In genomic region chr17:42554250-42555121, GRCh38 we compare ENCODE assay signal across 8 cellular contexts. TPM values are rescaled to one million over a fixed set of nuclear protein-coding genes. Genes with fewer than 3 reads are reported as not detected.
DNase-seq lines count a peak whose midpoint lies in the region; ATAC-seq and TF ChIP-seq lines count a peak whose summit lies in the region.

No MANE protein-coding gene starts in this region.

- H3K4me1 ChIP-seq in A673 (ENCODE audit: insufficient read depth, low read length, poor library complexity, severe bottlenecking), result no peaks in the 10 kb centered on the region
- H3K4me1 ChIP-seq in colonic mucosa, result peaks cover 4% of the 10 kb centered on the region

- CTCF ChIA-PET in A673 (lab: Charles Lee), result no interaction called here

- H3K27me3 ChIP-seq in A673 (replicated peaks; ENCODE audit: insufficient read depth, low read depth, low read length, poor library complexity) (no peaks in the 10 kb centered on the region), colonic mucosa (no peaks in the 10 kb centered on the region)

- H3K36me3 ChIP-seq in A673 (ENCODE audit: insufficient read depth, low read length, poor library complexity, severe bottlenecking) (no peaks in the 10 kb centered on the region), colonic mucosa (no peaks in the 10 kb centered on the region)

- H3K27ac ChIP-seq in A673 (ENCODE audit: low read depth, low read length, poor library complexity, severe bottlenecking) (peak overlapping the region; percentile 82), colonic mucosa (peak overlapping the region; percentile 75)

- TF ChIP-seq CTCF in A673 (conservative IDR thresholded peaks at IDR 0.05; ENCODE audit: low read depth, low read length), result no peak
- TF ChIP-seq CTCF in colonic mucosa (IDR thresholded peaks at IDR 0.05), result no peak

- H3K4me3 ChIP-seq in A673 (ENCODE audit: low read depth, low read length, poor library complexity, severe bottlenecking), result peak overlapping the region; percentile 64
- H3K4me3 ChIP-seq in colonic mucosa, result peak overlapping the region; percentile 73

- intact Hi-C loops in A673 (cut with micrococcal nuclease; ENCODE audit: unreplicated experiment), result no loop called here
- intact Hi-C loops in colonic mucosa (cut with DNase I), result no loop called here
- intact Hi-C loops in left colon (cut with DNase I, micrococcal nuclease), result no loop called here

- DNase-seq in A673 (ENCODE audit: low spot score) (peak; percentile 71), NCI-H446 treated with DMSO at 0.1 percent for 48 hours (lab: John Stamatoyannopoulos, UW) (peak; percentile 32), colonic mucosa (peak; percentile 89), left colon (peak; percentile 88 to 92)
- peak; percentile 56 to 61 for DNase-seq in activated CD4-positive, alpha-beta T cell treated with anti-CD3 and anti-CD28 coated beads for 4 hours
- peak; percentile 73 to 86 for DNase-seq in stimulated activated CD4-positive, alpha-beta T cell treated with anti-CD3 and anti-CD28 coated beads, Interleukin-2, amount 100 ng/mL, for 24 hours

- H3K9me3 ChIP-seq in A673 (ENCODE audit: low read depth, low read length, poor library complexity, severe bottlenecking) (no peaks in the 10 kb centered on the region), colonic mucosa (no peaks in the 10 kb centered on the region)

- POLR2A ChIA-PET in A673 (lab: Charles Lee; ENCODE audit: low non-redundant PET), result no interaction called here

- peak overlapping the region; percentile 91 to 94 for H3K9ac ChIP-seq in colonic mucosa (ENCODE audit: low read depth in 2 of 2, low read length in 2 of 2)

- ATAC-seq in GM18858 (IDR thresholded peaks at IDR 0.05; ENCODE audit: unreplicated experiment) (peak; percentile 63), HG03097 (IDR thresholded peaks at IDR 0.05; ENCODE audit: low FRiP score, unreplicated experiment) (peak; percentile 74), left colon (peak; percentile 89)

- TSS peak; percentile 66 for BruUV-seq in A673 (replicated peaks; lab: Mats Ljungman, UMichigan)

RNA-seq across cellular contexts. Expression of gene HSD17B1, which starts 1.8 kb away (rescaled TPM):
- total RNA-seq in A673 (2021) (0.59 and 0.60 TPM in 2 replicates), colonic mucosa (1 to 10 TPM in 1 of 2 donors, under 1 TPM in 1; 0.88 to 1.7 TPM), left colon (under 1 TPM; 0.85 to 0.98 TPM)

RNA-seq across cellular contexts. Expression of gene COASY, which starts 7.5 kb away (rescaled TPM):
- total RNA-seq in A673 (2021) (71.5 and 78.2 TPM in 2 replicates), colonic mucosa (100 to 1,000 TPM in 1 of 2 donors, 10 to 100 TPM in 1; 94.2 to 176 TPM), left colon (100 to 1,000 TPM in 1 of 2 donors, 10 to 100 TPM in 1; 92.6 to 122 TPM)

RNA-seq across cellular contexts. Expression of gene MLX, which starts 12.4 kb away (rescaled TPM):
- 32.8 and 33.7 TPM in 2 replicates for total RNA-seq in A673 (2021)
- total RNA-seq in colonic mucosa, result 10 to 100 TPM; 79.6 to 83.0 TPM
- total RNA-seq in left colon, result 10 to 100 TPM; 95.1 to 98.8 TPM

RNA-seq across cellular contexts. Expression of gene NAGLU, which starts 18.4 kb away (rescaled TPM):
- total RNA-seq in A673 (2021) (9.6 and 12.7 TPM in 2 replicates), colonic mucosa (10 to 100 TPM; 27.8 to 38.6 TPM), left colon (10 to 100 TPM; 36.5 to 45.9 TPM)

RNA-seq across cellular contexts. Expression of gene PSMC3IP, which starts 23.0 kb away (rescaled TPM):
- 30.9 and 31.9 TPM in 2 replicates for total RNA-seq in A673 (2021)
- total RNA-seq in colonic mucosa, result 10 to 100 TPM in 1 of 2 donors, 1 to 10 TPM in 1; 2.2 to 11.6 TPM
- 1 to 10 TPM; 1.6 to 2.2 TPM for total RNA-seq in left colon

Comparison
In these comparisons a context has a peak if more than half of its experiments do, and no peak if none do; other contexts are left out.
1. Peak in every context shown above with its lines: DNase-seq, ATAC-seq, H3K4me3 ChIP-seq and H3K27ac ChIP-seq.
2. DNase-seq: peak in every context shown above with its lines; median percentile 90 in left colon; 89 in colonic mucosa; 80 in stimulated activated CD4-positive, alpha-beta T cell treated with anti-CD3 and anti-CD28 coated beads, Interleukin-2, amount 100 ng/mL, for 24 hours; 71 in A673; 58 in activated CD4-positive, alpha-beta T cell treated with anti-CD3 and anti-CD28 coated beads for 4 hours; 32 in NCI-H446 treated with DMSO at 0.1 percent for 48 hours.